Comparison of ENCODE assay signal across 8 cellular contexts in the genomic region with DNA sequence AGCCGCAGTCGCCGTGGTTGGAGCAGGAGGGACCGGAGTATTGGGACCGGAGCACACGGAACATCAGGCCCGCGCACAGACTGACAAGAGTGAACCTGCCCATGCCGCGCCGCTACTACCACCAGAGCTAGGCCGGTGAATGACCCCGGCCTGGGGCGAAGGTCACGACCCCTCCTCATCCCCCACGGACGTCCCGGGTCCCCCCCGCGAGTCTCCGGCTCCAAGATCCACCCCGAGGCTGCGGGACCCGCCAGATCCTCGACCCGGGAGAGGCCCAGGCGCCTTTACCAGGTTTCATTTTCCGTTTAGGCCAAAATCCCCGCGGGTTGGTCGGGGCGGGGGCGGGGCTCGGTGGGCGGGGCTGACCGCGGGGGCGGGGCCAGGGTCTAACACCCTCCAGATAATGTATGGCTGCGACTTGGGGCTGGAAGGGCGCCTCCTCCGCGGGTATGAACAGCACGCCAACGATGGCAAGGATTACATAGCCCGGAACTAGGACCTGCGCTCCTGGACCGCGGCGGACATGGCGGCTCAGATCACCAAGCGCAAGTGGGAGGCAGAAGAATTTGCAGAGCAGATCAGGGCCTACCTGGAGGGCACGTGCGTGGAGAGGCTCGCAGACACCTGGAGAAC. TPM values are rescaled to one million over a fixed set of nuclear protein-coding genes. Genes with fewer than 3 reads are reported as not detected.
A peak's percentile ranks its signal among the peaks of the same experiment; 100 is the strongest.
DNase-seq lines count a peak whose midpoint lies in the region; ATAC-seq and TF ChIP-seq lines count a peak whose summit lies in the region.

No MANE protein-coding gene starts in this region.

- ATAC-seq in GM19043 (IDR thresholded peaks at IDR 0.05; ENCODE audit: low read depth, unreplicated experiment) (peak; percentile 56), WTC11 (peak; percentile 93), GM18519 (IDR thresholded peaks at IDR 0.05; ENCODE audit: low FRiP score, unreplicated experiment) (no peak)

- H3K9ac ChIP-seq in HUES48 (ENCODE audit: low read depth, low read length) (no peak overlapping the region), mammary epithelial cell (ENCODE audit: insufficient read depth, low read length) (peak overlapping the region; percentile 75)

- CTCF ChIA-PET in WTC11 (lab: Charles Lee) (interaction anchor here (0.7 to 1.0 kb wide), 2 partner anchors 204 to 273 kb away, joined by 3 to 4 read pairs; no protein-coding TSS in a partner anchor), mammary epithelial cell (lab: Charles Lee; ENCODE audit: low non-redundant PET) (no interaction called here)

- BruUV-seq in mammary epithelial cell (replicated peaks; lab: Mats Ljungman, UMichigan): no TSS peak

- H3K36me3 Mint-ChIP-seq in WTC11: no peaks in the 10 kb centered on the region; the same call in 1 of the 2 replicates

- H3K4me3 ChIP-seq in HUES48 (ENCODE audit: low read depth, low read length) (peak overlapping the region; percentile 59), mammary epithelial cell (replicated peaks in 1 of 3; ENCODE audit: insufficient read depth in 1 of 3, low read depth in 2 of 3, low read length in 3 of 3) (peak overlapping the region; percentile 48 to 63 (median 59)), kidney epithelial cell (ENCODE audit: low read depth, low read length) (peak overlapping the region; percentile 57)

- intact Hi-C loops in mammary epithelial cell (cut with micrococcal nuclease): no loop called here

- peak overlapping the region; percentile 99 for H2AFZ ChIP-seq in mammary epithelial cell (ENCODE audit: low read depth, low read length)

- H3K27ac ChIP-seq in HUES48 (ENCODE audit: low read depth, low read length) (no peak overlapping the region), mammary epithelial cell (ENCODE audit: insufficient read depth, low read depth, low read length) (peak overlapping the region; percentile 85)

- peaks cover 6% of the 10 kb centered on the region for H3K27me3 ChIP-seq in HUES48 (ENCODE audit: control insufficient read depth, insufficient read depth, low read length)
- no peaks in the 10 kb centered on the region for H3K27me3 ChIP-seq in mammary epithelial cell (ENCODE audit: insufficient read depth, low read length)
- no peaks in the 10 kb centered on the region for H3K27me3 ChIP-seq in kidney epithelial cell (ENCODE audit: control insufficient read depth, insufficient read depth, low read length)

- peaks cover 68% of the 10 kb centered on the region for H3K27me3 Mint-ChIP-seq in WTC11 (ENCODE audit: low read depth)

- H3K9me3 Mint-ChIP-seq in WTC11: no peaks in the 10 kb centered on the region

- DNase-seq in WTC11 (ENCODE audit: low spot score): peak; percentile 77
- peak; percentile 37 for DNase-seq in mammary epithelial cell
- DNase-seq in kidney epithelial cell (ENCODE audit: low read depth): no peak
- peak; percentile 82 for DNase-seq in stimulated activated CD4-positive, alpha-beta T cell treated with anti-CD3 and anti-CD28 coated beads, Interleukin-4, amount 100 ng/mL, for 1 hour
- DNase-seq in NCI-H82 (lab: John Stamatoyannopoulos, UW): no peak

- H3K9me3 ChIP-seq in HUES48 (ENCODE audit: control insufficient read depth, insufficient read depth, low read length) (no peaks in the 10 kb centered on the region), mammary epithelial cell (replicated peaks; ENCODE audit: insufficient read depth, low read length) (no peaks in the 10 kb centered on the region)

- H3K79me2 ChIP-seq in mammary epithelial cell (ENCODE audit: insufficient read depth, low read length): no peaks in the 10 kb centered on the region

- in situ Hi-C loops in mammary epithelial cell (cut with MboI; ENCODE audit: low sequenced_read_pairs in 2 of 2): no loop called here

- 40% methylated on average over 1 of the region's 54 CpGs for WGBS in mammary epithelial cell (ENCODE audit: low coverage, missing lambda C conversion rate)

- H3K36me3 ChIP-seq in HUES48 (ENCODE audit: control insufficient read depth, insufficient read depth, low read length) (no peaks in the 10 kb centered on the region), mammary epithelial cell (ENCODE audit: insufficient read depth, low read length) (no peaks in the 10 kb centered on the region), kidney epithelial cell (ENCODE audit: control insufficient read depth, insufficient read depth, low read length) (no peaks in the 10 kb centered on the region)

- TF ChIP-seq CTCF in WTC11 (IDR thresholded peaks at IDR 0.05) (no peak), mammary epithelial cell (conservative IDR thresholded peaks at IDR 0.05 in 1 of 2, IDR thresholded peaks at IDR 0.05 in 1 of 2; ENCODE audit: extremely low read depth in 1 of 2, insufficient read depth in 1 of 2, low read depth in 1 of 2, low read length in 2 of 2) (no peak), kidney epithelial cell (IDR thresholded peaks at IDR 0.05; ENCODE audit: insufficient read depth, low read length, poor library complexity, severe bottlenecking) (no peak)

- peak overlapping the region; percentile 85 for H3K27ac Mint-ChIP-seq in WTC11

- peak overlapping the region; percentile 83 for H3K4me3 Mint-ChIP-seq in WTC11

- H3K4me1 Mint-ChIP-seq in WTC11: peaks cover 16% of the 10 kb centered on the region

- POLR2A ChIA-PET in WTC11 (lab: Charles Lee): no interaction called here

- H3K4me2 ChIP-seq in mammary epithelial cell (ENCODE audit: insufficient read depth, low read depth, low read length): peak overlapping the region; percentile 97

- dilution Hi-C loops in mammary epithelial cell (cut with HindIII; ENCODE audit: low sequenced_read_pairs): no loop called here

- H4K20me1 ChIP-seq in mammary epithelial cell (ENCODE audit: insufficient read depth, low read length): no peaks in the 10 kb centered on the region

- H3K4me1 ChIP-seq in HUES48 (ENCODE audit: control insufficient read depth, insufficient read depth, low read length): no peaks in the 10 kb centered on the region
- peaks cover 31% of the 10 kb centered on the region for H3K4me1 ChIP-seq in mammary epithelial cell (ENCODE audit: insufficient read depth, low read length)

TF ChIP-seq in WTC11, 78 proteins besides CTCF, POLR2A, EP300 and RAD21 (continues in another document):
- no peak for TF ChIP-seq RELA (CRISPR knock-in tag; IDR thresholded peaks at IDR 0.05; ENCODE audit: borderline replicate concordance)
- TF ChIP-seq TEAD1 (CRISPR knock-in tag; IDR thresholded peaks at IDR 0.05): 0 out of 2 replicates have a peak, but pooled peaks have one; percentile 17
- TF ChIP-seq ZNF232 (CRISPR knock-in tag; IDR thresholded peaks at IDR 0.05): no peak
- no peak for TF ChIP-seq MYBL2 (CRISPR knock-in tag; IDR thresholded peaks at IDR 0.05)
- TF ChIP-seq TP53 (CRISPR knock-in tag; IDR thresholded peaks at IDR 0.05): no peak
- TF ChIP-seq KAT7 (CRISPR knock-in tag; IDR thresholded peaks at IDR 0.05; ENCODE audit: borderline replicate concordance): no peak
- no peak for TF ChIP-seq FOXP4 (CRISPR knock-in tag; IDR thresholded peaks at IDR 0.05)
- 0 out of 2 replicates have a peak, but pooled peaks have one; percentile 30 for TF ChIP-seq ARID4B (CRISPR knock-in tag; IDR thresholded peaks at IDR 0.05; ENCODE audit: borderline replicate concordance)

RNA-seq across cellular contexts. Expression of gene HLA-A, which starts 15.4 kb away (rescaled TPM):
- total RNA-seq in WTC11 (2021) (93.2 to 135 TPM (median 134 TPM) in 3 replicates), mammary epithelial cell (100 to 1,000 TPM; 217 to 345 TPM), kidney epithelial cell (832 and 921 TPM in 2 replicates)
- polyA plus RNA-seq in mammary epithelial cell: 291 TPM
- 188 TPM for polyA minus RNA-seq in mammary epithelial cell

Comparison
In these comparisons a context has a peak if more than half of its experiments do, and no peak if none do; other contexts are left out.
1. DNase-seq: peak in WTC11 (single experiment), mammary epithelial cell (single experiment) and stimulated activated CD4-positive, alpha-beta T cell treated with anti-CD3 and anti-CD28 coated beads, Interleukin-4, amount 100 ng/mL, for 1 hour (single experiment); none in kidney epithelial cell (single experiment) and NCI-H82 (single experiment).
2. Peak in every context shown above with its lines, with median percentiles within 50 percentile points of each other: H3K4me3 ChIP-seq.